Comparison of ENCODE assay signal across 9 cellular contexts in the genomic region with DNA sequence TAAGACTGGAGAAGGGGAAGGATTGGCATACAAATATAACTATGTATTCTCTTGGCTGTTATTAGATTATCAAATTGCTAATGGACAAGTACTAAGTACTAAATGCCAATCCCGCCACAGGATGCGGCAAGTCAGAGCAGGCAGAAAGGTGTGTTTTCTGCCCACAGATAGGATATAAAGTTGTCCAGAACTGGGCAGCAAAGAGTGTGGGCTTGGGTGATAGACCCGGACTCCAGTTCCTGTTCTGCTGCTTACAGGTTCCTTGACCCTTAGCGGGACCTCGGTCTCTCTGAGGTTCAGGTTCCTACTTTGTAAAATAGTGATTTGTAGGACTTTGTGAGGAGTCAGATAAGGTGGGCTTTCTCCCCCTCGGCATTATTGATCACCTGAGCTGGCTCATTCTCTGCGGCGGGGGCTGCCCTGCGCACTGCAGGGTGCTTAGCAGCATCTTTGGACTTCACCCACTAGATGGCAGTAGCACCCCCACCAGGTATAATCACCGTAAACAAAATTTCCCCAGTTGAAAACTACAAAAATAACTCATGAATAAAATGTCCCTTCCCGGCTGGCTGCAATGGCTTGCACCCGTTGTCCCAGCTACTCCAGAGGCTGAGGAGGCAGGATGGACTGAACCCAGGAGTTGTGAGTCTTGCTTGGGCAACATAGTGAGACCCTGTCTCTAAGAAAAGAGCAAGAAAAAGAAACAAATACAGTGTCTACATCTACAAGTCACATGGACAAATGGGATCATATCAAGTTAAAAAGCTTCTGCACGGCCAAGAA.
DNase-seq lines count a peak whose midpoint lies in the region; ATAC-seq and TF ChIP-seq lines count a peak whose summit lies in the region.
"Had no signal": no experiment of that assay in that cellular context is flagged by ENCODE, and none has a peak within 500 bp of the region (broad histone marks: within the 10 kb centered on the region; RNA-seq: fewer than 3 reads in every experiment).

No MANE protein-coding gene starts in this region.

- H3K36me3 ChIP-seq in HEK293 (ENCODE audit: control insufficient read depth in 2 of 2, insufficient read depth in 1 of 2, low read length in 2 of 2) (no peaks in the 10 kb centered on the region), MM.1S (replicated peaks; ENCODE audit: insufficient read depth, low read length) (no peaks in the 10 kb centered on the region), upper lobe of left lung (no peaks in the 10 kb centered on the region)

- CTCF ChIA-PET in HEK293 (lab: Yijun Ruan, JAX): interaction anchor here (0.6 to 2.8 kb wide), 13 partner anchors 10 to 1862 kb away, joined by 3 to 14 read pairs (median 3); a partner anchor contains a TSS
- CTCF ChIA-PET in activated naive CD4-positive, alpha-beta T cell treated with anti-CD3 and anti-CD28 coated beads, Interleukin-2, amount 10 ng/mL, durations not matched to agents 7 days and 5 days (lab: Charles Lee): interaction anchor here (0.7 to 1.9 kb wide), 5 partner anchors 13 to 564 kb away, joined by 3 to 9 read pairs (median 3); no protein-coding TSS in a partner anchor

- H3K27ac Mint-ChIP-seq in activated naive CD4-positive, alpha-beta T cell treated with anti-CD3 and anti-CD28 coated beads, Interleukin-2, amount 10 ng/mL, durations not matched to agents 7 days and 5 days: no peak overlapping the region

- H2AFZ ChIP-seq in MM.1S (ENCODE audit: low read length): peak overlapping the region; percentile 65

- no peaks in the 10 kb centered on the region for H3K27me3 Mint-ChIP-seq in activated naive CD4-positive, alpha-beta T cell treated with anti-CD3 and anti-CD28 coated beads, Interleukin-2, amount 10 ng/mL, durations not matched to agents 7 days and 5 days

- TF ChIP-seq CTCF in HEK293 (tag by site-specific recombination; IDR thresholded peaks at IDR 0.05): no peak
- peak; percentile 90 for TF ChIP-seq CTCF in MM.1S (IDR thresholded peaks at IDR 0.05; ENCODE audit: low read length)
- TF ChIP-seq CTCF in upper lobe of left lung (IDR thresholded peaks at IDR 0.05): peak in 5 of 6 experiments; percentile 4 to 38 (median 23)

- peak; percentile 66 to 68 for ATAC-seq in upper lobe of left lung (ENCODE audit: low FRiP score in 2 of 2)

- H3K27me3 ChIP-seq in MM.1S (replicated peaks; ENCODE audit: insufficient read depth, low read length) (no peaks in the 10 kb centered on the region), upper lobe of left lung (no peaks in the 10 kb centered on the region)

- POLR2A ChIA-PET in HEK293 (lab: Yijun Ruan, JAX): no interaction called here

- no peaks in the 10 kb centered on the region for H4K20me1 ChIP-seq in MM.1S (ENCODE audit: insufficient read depth, low read length)

- no peaks in the 10 kb centered on the region for H3K9me3 Mint-ChIP-seq in activated naive CD4-positive, alpha-beta T cell treated with anti-CD3 and anti-CD28 coated beads, Interleukin-2, amount 10 ng/mL, durations not matched to agents 7 days and 5 days

- H3K4me3 ChIP-seq in HEK293 (ENCODE audit: low read depth, low read length) (no peak overlapping the region), MM.1S (ENCODE audit: low read length) (peak overlapping the region; percentile 41), upper lobe of left lung (no peak overlapping the region)

- H3K36me3 Mint-ChIP-seq in activated naive CD4-positive, alpha-beta T cell treated with anti-CD3 and anti-CD28 coated beads, Interleukin-2, amount 10 ng/mL, durations not matched to agents 7 days and 5 days: no peaks in the 10 kb centered on the region

- no peak for TF ChIP-seq EP300 in upper lobe of left lung (IDR thresholded peaks at IDR 0.05)

- no peaks in the 10 kb centered on the region for H3K9me2 ChIP-seq in MM.1S (replicated peaks; ENCODE audit: insufficient read depth, low read length)

- H3K4me2 ChIP-seq in MM.1S (ENCODE audit: low read depth, low read length): peak overlapping the region; percentile 76

- H3K4me3 Mint-ChIP-seq in activated naive CD4-positive, alpha-beta T cell treated with anti-CD3 and anti-CD28 coated beads, Interleukin-2, amount 10 ng/mL, durations not matched to agents 7 days and 5 days: no peak overlapping the region

- 32% methylated on average over 13 of the region's 13 CpGs for WGBS in upper lobe of left lung, 2 donors

- H3F3A ChIP-seq in MM.1S (ENCODE audit: insufficient read depth, low read length): no peaks in the 10 kb centered on the region

- no peaks in the 10 kb centered on the region for H3K4me1 Mint-ChIP-seq in activated naive CD4-positive, alpha-beta T cell treated with anti-CD3 and anti-CD28 coated beads, Interleukin-2, amount 10 ng/mL, durations not matched to agents 7 days and 5 days

- H3K27ac ChIP-seq in HEK293 (ENCODE audit: extremely low read depth, low read depth, low read length): no peak overlapping the region
- H3K27ac ChIP-seq in MM.1S (ENCODE audit: low read length): no peak overlapping the region
- H3K27ac ChIP-seq in upper lobe of left lung: no peak overlapping the region
- H3K27ac ChIP-seq: epithelial cell of prostate had no signal

- no peak for TF ChIP-seq POLR2A in upper lobe of left lung (IDR thresholded peaks at IDR 0.05)

- peak; percentile 67 for DNase-seq in activated effector memory CD4-positive, alpha-beta T cell treated with anti-CD3 and anti-CD28 coated beads, Interleukin-2, amount 50 U/mL, for 16 hours
- DNase-seq in activated effector memory CD4-positive, alpha-beta T cell treated with Interleukin-2 at 50 U/mL for 16 hours: no peak
- DNase-seq in MM.1S (peak; percentile 73), left kidney (ENCODE audit: low read depth, low spot score) (peak; percentile 53), upper lobe of left lung (peak in 1 of 2 donors; percentile 27), NCI-H2081 treated with DMSO at 0.1 percent for 48 hours (lab: John Stamatoyannopoulos, UW) (no peak)
- peak; percentile 42 for DNase-seq in activated naive CD4-positive, alpha-beta T cell treated with anti-CD3 and anti-CD28 coated beads, Interleukin-2, amount 10 ng/mL, durations not matched to agents 7 days and 5 days

- H3K79me2 ChIP-seq in MM.1S (ENCODE audit: low read length): no peaks in the 10 kb centered on the region

- H3K4me1 ChIP-seq in HEK293 (ENCODE audit: control insufficient read depth, insufficient read depth, low read length) (no peaks in the 10 kb centered on the region), MM.1S (ENCODE audit: low read length) (peaks cover 6% of the 10 kb centered on the region; the same call in 1 of the 2 replicates), upper lobe of left lung (peaks cover 0 to 4% (median 0%) of the 10 kb centered on the region in 4 donors)

- no peaks in the 10 kb centered on the region for H3K9me3 ChIP-seq in HEK293 (ENCODE audit: control insufficient read depth, insufficient read depth, low read depth, low read length)
- no peaks in the 10 kb centered on the region for H3K9me3 ChIP-seq in MM.1S (replicated peaks; ENCODE audit: insufficient read depth, low read length)
- no peaks in the 10 kb centered on the region for H3K9me3 ChIP-seq in upper lobe of left lung

- peak overlapping the region; percentile 33; the same call in 1 of the 2 replicates for H3K9ac ChIP-seq in MM.1S (ENCODE audit: low read length)

TF ChIP-seq in HEK293, 187 proteins besides CTCF, POLR2A, EP300 and RAD21:
- TF ChIP-seq ZNF654 (tag by site-specific recombination; IDR thresholded peaks at IDR 0.05; ENCODE audit: low read depth) (peak; percentile 43), ZNF660 (tag by site-specific recombination; IDR thresholded peaks at IDR 0.05) (no peak)
TF ChIP-seq in HEK293: peak in this region for 1.

Comparison
In these comparisons a context has a peak if more than half of its experiments do, and no peak if none do; other contexts are left out.
1. DNase-seq: peak in activated effector memory CD4-positive, alpha-beta T cell treated with anti-CD3 and anti-CD28 coated beads, Interleukin-2, amount 50 U/mL, for 16 hours (single experiment), MM.1S (single experiment), activated naive CD4-positive, alpha-beta T cell treated with anti-CD3 and anti-CD28 coated beads, Interleukin-2, amount 10 ng/mL, durations not matched to agents 7 days and 5 days (single experiment) and left kidney (single experiment); none in activated effector memory CD4-positive, alpha-beta T cell treated with Interleukin-2 at 50 U/mL for 16 hours (single experiment) and NCI-H2081 treated with DMSO at 0.1 percent for 48 hours (single experiment).